29 cellular contexts compared by ENCODE assay signal in genomic region chr2:69368588-69368987, GRCh38.
"Had no signal": no experiment of that assay in that cellular context is flagged by ENCODE, and none has a peak within 500 bp of the region (broad histone marks: within the 10 kb centered on the region; RNA-seq: fewer than 3 reads in every experiment).

No MANE protein-coding gene starts in this region.

- H3K4me1 ChIP-seq: esophagus squamous epithelium, heart right ventricle, left lung, neural progenitor cell, parathyroid adenoma, right atrium auricular region, sigmoid colon, stomach, thyroid gland, vagina had no signal

- H3K9me3 ChIP-seq: esophagus squamous epithelium, heart right ventricle, left lung, mucosa of descending colon, right atrium auricular region, sigmoid colon, stomach, thyroid gland, vagina had no signal

- FAIRE-seq: islet of Langerhans had no signal

- H3K4me2 ChIP-seq: neural progenitor cell had no signal

- H3K9me3 Mint-ChIP-seq: dendritic cell treated with granulocyte-macrophage colony-stimulating factor and Interleukin-4, amounts not matched to agents 40 ng/mL and 50 ng/mL, for 4 days; mesothelial cell of epicardium; naive B cell; natural killer cell treated with Interleukin-12 subunit alpha and Interleukin-12 subunit beta and Interleukin-15 and Interleukin-18, amount 100 ng/mL, for 72 hours; neural progenitor cell; stimulated activated effector memory CD8-positive, alpha-beta T cell treated with anti-CD3 and anti-CD28 coated beads, Interleukin-12 subunit alpha, Interleukin-12 subunit beta, amount 100 ng/mL, for 72 hours had no signal

- H3K27ac Mint-ChIP-seq: dendritic cell treated with granulocyte-macrophage colony-stimulating factor and Interleukin-4, amounts not matched to agents 40 ng/mL and 50 ng/mL, for 4 days; mesothelial cell of epicardium; natural killer cell treated with Interleukin-12 subunit alpha and Interleukin-12 subunit beta and Interleukin-15 and Interleukin-18, amount 100 ng/mL, for 72 hours; neural progenitor cell; progenitor cell of endocrine pancreas; stimulated activated effector memory CD8-positive, alpha-beta T cell treated with anti-CD3 and anti-CD28 coated beads, Interleukin-12 subunit alpha, Interleukin-12 subunit beta, amount 100 ng/mL, for 72 hours had no signal

- H3K4me3 ChIP-seq: esophagus squamous epithelium, heart right ventricle, left lung, mucosa of descending colon, neural progenitor cell, right atrium auricular region, sigmoid colon, stomach, thyroid gland, vagina had no signal

- DNase-seq: effector CD8-positive, alpha-beta T cell; erythroblast; esophagus squamous epithelium; foreskin melanocyte; glutamatergic neuron; heart right ventricle; hippocampal formation; left cardiac atrium; left lung; mesenchymal stem cell; mucosa of descending colon; naive B cell; sigmoid colon; stimulated activated CD4-positive, alpha-beta T cell treated with anti-CD3 and anti-CD28 coated beads, Interleukin-2, amount 100 ng/mL, for 24 hours; stimulated activated CD4-positive, alpha-beta T cell treated with anti-CD3 and anti-CD28 coated beads, Interleukin-4, amount 100 ng/mL, for 24 hours; stimulated activated naive CD4-positive, alpha-beta T cell treated with Interleukin-2 at 50 U/mL for 16 hours; stomach; thyroid gland; trophoblast cell had no signal

- H3K4me3 Mint-ChIP-seq: dendritic cell treated with granulocyte-macrophage colony-stimulating factor and Interleukin-4, amounts not matched to agents 40 ng/mL and 50 ng/mL, for 4 days; mesothelial cell of epicardium; naive B cell; natural killer cell treated with Interleukin-12 subunit alpha and Interleukin-12 subunit beta and Interleukin-15 and Interleukin-18, amount 100 ng/mL, for 72 hours; neural progenitor cell; stimulated activated effector memory CD8-positive, alpha-beta T cell treated with anti-CD3 and anti-CD28 coated beads, Interleukin-12 subunit alpha, Interleukin-12 subunit beta, amount 100 ng/mL, for 72 hours had no signal

- H3K27me3 Mint-ChIP-seq: dendritic cell treated with granulocyte-macrophage colony-stimulating factor and Interleukin-4, amounts not matched to agents 40 ng/mL and 50 ng/mL, for 4 days; naive B cell; natural killer cell treated with Interleukin-12 subunit alpha and Interleukin-12 subunit beta and Interleukin-15 and Interleukin-18, amount 100 ng/mL, for 72 hours; progenitor cell of endocrine pancreas had no signal

- H3K9ac ChIP-seq: neural progenitor cell, parathyroid adenoma had no signal

- H3K27ac ChIP-seq: esophagus squamous epithelium, heart right ventricle, left lung, neural progenitor cell, parathyroid adenoma, right atrium auricular region, sigmoid colon, stomach, thyroid gland, vagina had no signal

- H2AFZ ChIP-seq: neural progenitor cell, parathyroid adenoma had no signal

- ATAC-seq: heart right ventricle; left cardiac atrium; left lung; mucosa of descending colon; natural killer cell treated with Interleukin-12 subunit alpha and Interleukin-12 subunit beta and Interleukin-15 and Interleukin-18, amount 100 ng/mL, for 72 hours; stimulated activated effector memory CD8-positive, alpha-beta T cell treated with anti-CD3 and anti-CD28 coated beads, Interleukin-12 subunit alpha, Interleukin-12 subunit beta, amount 100 ng/mL, for 72 hours had no signal

- H3K27me3 ChIP-seq: esophagus squamous epithelium, heart right ventricle, left lung, neural progenitor cell, right atrium auricular region, sigmoid colon, stomach, thyroid gland, vagina had no signal

- H3K4me1 Mint-ChIP-seq: mesothelial cell of epicardium; neural progenitor cell; stimulated activated effector memory CD8-positive, alpha-beta T cell treated with anti-CD3 and anti-CD28 coated beads, Interleukin-12 subunit alpha, Interleukin-12 subunit beta, amount 100 ng/mL, for 72 hours had no signal
